Comparison of ENCODE assay signal across 8 cellular contexts in genomic region chr3:128845695-128846491, GRCh38. TPM values are rescaled to one million over a fixed set of nuclear protein-coding genes. Genes with fewer than 3 reads are reported as not detected.
DNase-seq lines count a peak whose midpoint lies in the region; ATAC-seq, FAIRE-seq and TF ChIP-seq lines count a peak whose summit lies in the region.

No MANE protein-coding gene starts in this region.

- no peaks in the 10 kb centered on the region for H3K9me3 ChIP-seq in HepG2 (ENCODE audit: low read length)

- WGBS in HepG2 (ENCODE audit: low lambda C conversion rate) = 10% methylated on average over 4 of the region's 36 CpGs

- DNase-seq in NCI-H524 treated with DMSO at 0.1 percent for 48 hours (lab: John Stamatoyannopoulos, UW) (peak; percentile 58), dermis blood vessel endothelial cell (peak; percentile 83), HepG2 (ENCODE audit: low spot score) (peak; percentile 60)
- peak; percentile 66 to 67 for DNase-seq in activated CD4-positive, alpha-beta T cell treated with anti-CD3 and anti-CD28 coated beads, Interleukin-2, amount 50 U/mL, for 24 hours (ENCODE audit: low read depth in 1 of 2, low spot score in 1 of 2)
- peak; percentile 83 to 85 for DNase-seq in stimulated activated CD4-positive, alpha-beta T cell treated with anti-CD3 and anti-CD28 coated beads, Interleukin-2, amount 100 ng/mL, for 48 hours

- no peaks in the 10 kb centered on the region for H3K36me3 ChIP-seq in HepG2 (replicated peaks in 1 of 2; ENCODE audit: control insufficient read depth in 1 of 2, insufficient read depth in 2 of 2, low read length in 2 of 2)

- H3K27me3 ChIP-seq in HepG2 (ENCODE audit: control insufficient read depth in 1 of 2, insufficient read depth in 2 of 2, low read length in 2 of 2) = peaks cover 0 to 18% of the 10 kb centered on the region in 2 experiments; a peak in 2 of 5 replicates

- TF ChIP-seq EP300 in HepG2 (IDR thresholded peaks at IDR 0.05; ENCODE audit: low read depth in 2 of 2, low read length in 2 of 2) (no peak), HepG2 (CRISPR knock-in tag; IDR thresholded peaks at IDR 0.05; ENCODE audit: borderline replicate concordance) (no peak)

- TF ChIP-seq POLR2A in HepG2 (IDR thresholded peaks at IDR 0.05; ENCODE audit: insufficient read depth in 1 of 2, low read depth in 2 of 2, low read length in 2 of 2) = no peak

- intact Hi-C loops in HepG2 (cut with micrococcal nuclease; ENCODE audit: unreplicated experiment) = no loop called here

- peak; percentile 82 for TF ChIP-seq CTCF in HepG2 (CRISPR knock-in tag; IDR thresholded peaks at IDR 0.05)

- H2AFZ ChIP-seq in HepG2 (ENCODE audit: low read length) = no peak overlapping the region

- peaks cover 26% of the 10 kb centered on the region for H3K4me1 ChIP-seq in HepG2 (ENCODE audit: insufficient read depth, low read length)

- in situ Hi-C loops in HepG2 (cut with HindIII; ENCODE audit: extremely low pct_ligation_motif_present, low pct_unique_long_range_greater_than_20kb) = no loop called here

- peak; percentile 72 for ATAC-seq in GM18498 (IDR thresholded peaks at IDR 0.05; ENCODE audit: unreplicated experiment)
- ATAC-seq in HG03066 (IDR thresholded peaks at IDR 0.05; ENCODE audit: low read depth, unreplicated experiment) = peak; percentile 76
- ATAC-seq in HepG2 = peak; percentile 82
- no peak for ATAC-seq in HG02623 (IDR thresholded peaks at IDR 0.05; ENCODE audit: unreplicated experiment)

- no peaks in the 10 kb centered on the region for H3K79me2 ChIP-seq in HepG2 (ENCODE audit: insufficient read depth, low read length)

- H3K4me3 ChIP-seq in HepG2 (replicated peaks in 1 of 3; ENCODE audit: insufficient read depth in 1 of 3, low read depth in 2 of 3, low read length in 3 of 3) = peak overlapping the region; percentile 47 to 67 (median 54); a peak in 4 of 6 replicates

- H3K4me2 ChIP-seq in HepG2 (ENCODE audit: low read depth, low read length) = peak overlapping the region; percentile 94

- no TSS peak for BruUV-seq in HepG2 (replicated peaks; lab: Mats Ljungman, UMichigan)

- H3K9ac ChIP-seq in HepG2 (ENCODE audit: insufficient read depth, low read depth, low read length) = no peak overlapping the region

- POLR2A ChIA-PET in HepG2 (lab: Yijun Ruan, JAX) = interaction anchor here (1.0 kb wide), 1 partner anchor 165 kb away, joined by 3 read pairs; no protein-coding TSS in a partner anchor

- CTCF ChIA-PET in HepG2 (lab: Yijun Ruan, JAX; ENCODE audit: low intra/inter-chr PET ratio, low total read pairs) = interaction anchor here (0.7 to 1.7 kb wide), 2 partner anchors 228 to 255 kb away, joined by 3 to 8 read pairs; no protein-coding TSS in a partner anchor

- no peak overlapping the region for H3K27ac ChIP-seq in HepG2 (ENCODE audit: extremely low read length, insufficient read depth, low read length)

- peak; percentile 46 for TF ChIP-seq RAD21 in HepG2 (CRISPR knock-in tag; IDR thresholded peaks at IDR 0.05)

- no peak for FAIRE-seq in HepG2 (lab: Jason Lieb, UNC)

- H4K20me1 ChIP-seq in HepG2 (ENCODE audit: insufficient read depth, low read length) = no peaks in the 10 kb centered on the region

TF ChIP-seq in HepG2, 621 proteins besides CTCF, POLR2A, EP300 and RAD21 (continues in another document):
- TF ChIP-seq SMC3 (IDR thresholded peaks at IDR 0.05; ENCODE audit: low read length) = peak; percentile 36; the same call in 1 of the 2 replicates
- TF ChIP-seq, protein P1, sequence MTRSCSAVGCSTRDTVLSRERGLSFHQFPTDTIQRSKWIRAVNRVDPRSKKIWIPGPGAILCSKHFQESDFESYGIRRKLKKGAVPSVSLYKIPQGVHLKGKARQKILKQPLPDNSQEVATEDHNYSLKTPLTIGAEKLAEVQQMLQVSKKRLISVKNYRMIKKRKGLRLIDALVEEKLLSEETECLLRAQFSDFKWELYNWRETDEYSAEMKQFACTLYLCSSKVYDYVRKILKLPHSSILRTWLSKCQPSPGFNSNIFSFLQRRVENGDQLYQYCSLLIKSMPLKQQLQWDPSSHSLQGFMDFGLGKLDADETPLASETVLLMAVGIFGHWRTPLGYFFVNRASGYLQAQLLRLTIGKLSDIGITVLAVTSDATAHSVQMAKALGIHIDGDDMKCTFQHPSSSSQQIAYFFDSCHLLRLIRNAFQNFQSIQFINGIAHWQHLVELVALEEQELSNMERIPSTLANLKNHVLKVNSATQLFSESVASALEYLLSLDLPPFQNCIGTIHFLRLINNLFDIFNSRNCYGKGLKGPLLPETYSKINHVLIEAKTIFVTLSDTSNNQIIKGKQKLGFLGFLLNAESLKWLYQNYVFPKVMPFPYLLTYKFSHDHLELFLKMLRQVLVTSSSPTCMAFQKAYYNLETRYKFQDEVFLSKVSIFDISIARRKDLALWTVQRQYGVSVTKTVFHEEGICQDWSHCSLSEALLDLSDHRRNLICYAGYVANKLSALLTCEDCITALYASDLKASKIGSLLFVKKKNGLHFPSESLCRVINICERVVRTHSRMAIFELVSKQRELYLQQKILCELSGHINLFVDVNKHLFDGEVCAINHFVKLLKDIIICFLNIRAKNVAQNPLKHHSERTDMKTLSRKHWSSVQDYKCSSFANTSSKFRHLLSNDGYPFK (CRISPR knock-in tag; IDR thresholded peaks at IDR 0.05; ENCODE audit: borderline replicate concordance) = peak; percentile 49; the same call in 1 of the 2 replicates
- TF ChIP-seq ZNF572 (CRISPR knock-in tag; IDR thresholded peaks at IDR 0.05) = no peak
- TF ChIP-seq, protein P2, sequence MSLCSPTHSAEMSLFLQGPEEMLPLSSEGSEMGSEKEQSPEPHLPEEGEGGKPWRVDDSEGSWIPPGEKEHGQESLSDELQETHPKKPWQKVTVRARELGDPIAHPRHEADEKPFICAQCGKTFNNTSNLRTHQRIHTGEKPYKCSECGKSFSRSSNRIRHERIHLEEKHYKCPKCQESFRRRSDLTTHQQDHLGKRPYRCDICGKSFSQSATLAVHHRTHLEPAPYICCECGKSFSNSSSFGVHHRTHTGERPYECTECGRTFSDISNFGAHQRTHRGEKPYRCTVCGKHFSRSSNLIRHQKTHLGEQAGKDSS (CRISPR knock-in tag; IDR thresholded peaks at IDR 0.05; ENCODE audit: borderline replicate concordance, low read depth) = no peak
- no peak for TF ChIP-seq ELK4 (CRISPR knock-in tag; IDR thresholded peaks at IDR 0.05; ENCODE audit: borderline replicate concordance)
- 0 out of 2 replicates have a peak, but pooled peaks have one; percentile 46 for TF ChIP-seq BRD4 (CRISPR knock-in tag; IDR thresholded peaks at IDR 0.05)
- TF ChIP-seq KDM2A (CRISPR knock-in tag; IDR thresholded peaks at IDR 0.05; ENCODE audit: borderline replicate concordance, low read depth) = peak; percentile 64; the same call in 1 of the 2 replicates
- TF ChIP-seq, protein P3, sequence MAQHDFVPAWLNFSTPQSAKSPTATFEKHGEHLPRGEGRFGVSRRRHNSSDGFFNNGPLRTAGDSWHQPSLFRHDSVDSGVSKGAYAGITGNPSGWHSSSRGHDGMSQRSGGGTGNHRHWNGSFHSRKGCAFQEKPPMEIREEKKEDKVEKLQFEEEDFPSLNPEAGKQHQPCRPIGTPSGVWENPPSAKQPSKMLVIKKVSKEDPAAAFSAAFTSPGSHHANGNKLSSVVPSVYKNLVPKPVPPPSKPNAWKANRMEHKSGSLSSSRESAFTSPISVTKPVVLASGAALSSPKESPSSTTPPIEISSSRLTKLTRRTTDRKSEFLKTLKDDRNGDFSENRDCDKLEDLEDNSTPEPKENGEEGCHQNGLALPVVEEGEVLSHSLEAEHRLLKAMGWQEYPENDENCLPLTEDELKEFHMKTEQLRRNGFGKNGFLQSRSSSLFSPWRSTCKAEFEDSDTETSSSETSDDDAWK (CRISPR knock-in tag; IDR thresholded peaks at IDR 0.05) = no peak

RNA-seq across cellular contexts. Expression of gene ACAD9, which starts 33.5 kb away (rescaled TPM):
- total RNA-seq in dermis blood vessel endothelial cell = 47.5 and 51.4 TPM in 2 replicates
- 37.3 and 38.2 TPM in 2 replicates for total RNA-seq in HepG2 (2016; rRNA removed; fragmentation: Illumina TruSeq; extraction: Trizol)
- 8.1 and 10.8 TPM in 2 replicates for total RNA-seq in HepG2 (2016; cell fraction: cytosol; rRNA removed; fragmentation: Illumina TruSeq; extraction: Trizol; ENCODE audit: low read depth)
- 39.1 and 39.5 TPM in 2 replicates for total RNA-seq in HepG2 (2016; cell fraction: insoluble cytoplasmic fraction; rRNA removed; fragmentation: Illumina TruSeq; extraction: Trizol)
- total RNA-seq in HepG2 (2016; cell fraction: membrane; rRNA removed; fragmentation: Illumina TruSeq; extraction: Trizol) = 11.6 and 12.1 TPM in 2 replicates
- total RNA-seq in HepG2 (2016; cell fraction: nucleus; rRNA removed; fragmentation: Illumina TruSeq; extraction: Trizol) = 44.5 and 48.5 TPM in 2 replicates
- polyA plus RNA-seq in HepG2 (2011; rRNA removed) = 15.3 and 16.7 TPM in 2 replicates
- polyA plus RNA-seq in HepG2 (2011; cell fraction: cytosol; rRNA removed) = 12.8 and 15.9 TPM in 2 replicates
- polyA plus RNA-seq in HepG2 (2011; cell fraction: nucleus; rRNA removed) = 45.5 and 47.0 TPM in 2 replicates
- polyA plus RNA-seq in HepG2 (2012) = 8.2 and 9.0 TPM in 2 replicates
- 4.2 and 5.4 TPM in 2 replicates for polyA plus RNA-seq in HepG2 (2016; cell fraction: cytosol; fragmentation: Illumina TruSeq; extraction: Trizol; ENCODE audit: low read depth)
- 34.4 and 38.2 TPM in 2 replicates for polyA plus RNA-seq in HepG2 (2016; cell fraction: insoluble cytoplasmic fraction; fragmentation: Illumina TruSeq; extraction: Trizol; ENCODE audit: low read depth)
- 6.2 and 6.9 TPM in 2 replicates for polyA plus RNA-seq in HepG2 (2016; cell fraction: membrane; fragmentation: Illumina TruSeq; extraction: Trizol; ENCODE audit: low read depth)
- polyA plus RNA-seq in HepG2 (2016; cell fraction: nucleus; fragmentation: Illumina TruSeq; extraction: Trizol; ENCODE audit: insufficient read depth, low read depth) = 43.1 and 43.8 TPM in 2 replicates
- polyA minus RNA-seq in HepG2 (2011; rRNA and poly(A)+ RNA removed; ENCODE audit: low replicate concordance) = 54.0 and 100 TPM in 2 replicates
- 8.7 and 11.3 TPM in 2 replicates for polyA minus RNA-seq in HepG2 (2011; cell fraction: cytosol; rRNA and poly(A)+ RNA removed)
- 62.3 and 66.0 TPM in 2 replicates for polyA minus RNA-seq in HepG2 (2011; cell fraction: nucleus; rRNA and poly(A)+ RNA removed)
